ENCODE assay signal across 8 cellular contexts in the genomic region with DNA sequence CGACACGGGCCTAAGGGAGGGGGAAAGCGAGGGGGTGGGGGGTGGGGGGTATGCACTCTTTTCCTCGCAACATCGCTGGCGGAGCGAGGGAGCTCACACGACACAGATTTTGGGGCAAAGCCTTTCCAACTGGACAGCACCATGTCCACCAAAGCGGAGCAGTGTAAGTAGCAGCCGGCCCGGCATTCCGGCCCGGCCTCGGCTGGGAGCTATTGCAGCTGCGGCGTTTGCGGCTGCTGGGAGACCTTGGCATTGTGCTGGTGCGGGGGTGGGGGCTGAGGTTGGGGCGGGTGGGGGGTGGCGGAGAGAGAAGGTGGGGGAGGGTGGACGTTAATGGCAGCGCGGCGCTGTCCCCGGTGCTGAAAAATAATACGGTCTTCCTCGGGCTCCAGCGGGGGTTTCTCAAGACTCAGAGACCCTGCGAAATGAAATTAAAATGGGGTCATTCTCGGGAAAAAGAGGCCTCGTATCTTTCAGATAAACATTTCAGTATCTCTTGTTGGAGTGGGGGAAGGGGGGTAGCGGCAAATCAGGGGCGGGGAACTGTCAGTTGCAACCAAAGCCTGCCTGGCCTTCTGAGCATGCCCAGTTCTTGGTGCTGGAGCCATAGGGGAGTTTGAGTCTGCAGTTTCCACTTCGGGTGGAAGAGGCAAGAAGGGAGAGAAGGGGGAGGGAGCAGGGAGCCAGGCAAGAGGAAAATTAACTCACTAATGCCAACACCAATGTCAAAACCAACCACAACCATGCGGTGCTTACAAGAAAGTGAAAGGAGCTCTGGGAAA. TPM values are rescaled to one million over a fixed set of nuclear protein-coding genes. Genes with fewer than 3 reads are reported as not detected.
A peak's percentile ranks its signal among the peaks of the same experiment; 100 is the strongest.
DNase-seq lines count a peak whose midpoint lies in the region; ATAC-seq lines count a peak whose summit lies in the region.

A gene (plus strand): TSS at position 51 of the 782 bp plus-strand sequence. CDS start 91 bp downstream, at position 142.

- H3K36me3 ChIP-seq in MG63: no peaks in the 10 kb centered on the region

- H3K27me3 ChIP-seq in MG63: no peaks in the 10 kb centered on the region; the same call in 1 of the 2 replicates

- in situ Hi-C loops in ACHN (cut with HindIII; ENCODE audit: low pct_ligation_motif_present, low pct_unique_long_range_greater_than_20kb, low sequenced_read_pairs): no loop called here

- no peak within 1 kb of the TSS for H3K27ac Mint-ChIP-seq in effector memory CD8-positive, alpha-beta T cell

- DNase-seq in ACHN (peak; percentile 9), NCI-H1436 treated with DMSO at 0.1 percent for 48 hours (lab: John Stamatoyannopoulos, UW) (peak; percentile 46), iPS-NIHi7 (ENCODE audit: extremely low spot score) (peak; percentile 76), MG63 (no peak)
- no peak for DNase-seq in effector memory CD8-positive, alpha-beta T cell
- DNase-seq in stimulated activated CD4-positive, alpha-beta T cell treated with anti-CD3 and anti-CD28 coated beads, Interleukin-12 subunit alpha, Interleukin-12 subunit beta, amount 100 ng/mL, for 4 hours: no peak

- peaks cover 6 to 10% of the 10 kb centered on the region in 2 donors for H3K9me3 Mint-ChIP-seq in effector memory CD8-positive, alpha-beta T cell

- peaks cover 27 to 51% of the 10 kb centered on the region in 2 donors for H3K27me3 Mint-ChIP-seq in effector memory CD8-positive, alpha-beta T cell

- no peak for ATAC-seq in effector memory CD8-positive, alpha-beta T cell (replicated peaks)
- ATAC-seq in HG03439 (IDR thresholded peaks at IDR 0.05; ENCODE audit: unreplicated experiment): no peak

- no peaks in the 10 kb centered on the region for H3K9me3 ChIP-seq in MG63

- no peaks in the 10 kb centered on the region for H3K36me3 Mint-ChIP-seq in effector memory CD8-positive, alpha-beta T cell (ENCODE audit: insufficient read depth)

- no peak within 1 kb of the TSS for H3K4me3 Mint-ChIP-seq in effector memory CD8-positive, alpha-beta T cell

- H3K27ac ChIP-seq in angular gyrus (ENCODE audit: low read depth, low read length): peak within 1 kb of the TSS; percentile 59

- no peaks in the 10 kb centered on the region for H3K4me1 Mint-ChIP-seq in effector memory CD8-positive, alpha-beta T cell (ENCODE audit: low read depth in 2 of 2)

- no peak within 1 kb of the TSS for H3K4me3 ChIP-seq in MG63

RNA-seq across cellular contexts. Expression of the gene that starts here (rescaled TPM):
- total RNA-seq in MG63 (2014; rRNA removed; shearing (Covaris generic); ENCODE audit: low replicate concordance): not detected in 2 replicates

Comparison
In these comparisons a context has a peak if more than half of its experiments do, and no peak if none do; other contexts are left out.
1. DNase-seq: peak in ACHN (single experiment), NCI-H1436 treated with DMSO at 0.1 percent for 48 hours (single experiment) and iPS-NIHi7 (single experiment); none in effector memory CD8-positive, alpha-beta T cell (0 of 3), MG63 (single experiment) and stimulated activated CD4-positive, alpha-beta T cell treated with anti-CD3 and anti-CD28 coated beads, Interleukin-12 subunit alpha, Interleukin-12 subunit beta, amount 100 ng/mL, for 4 hours (single experiment).